22 cellular contexts compared by ENCODE assay signal in genomic region chr7:158529181-158530096, GRCh38. TPM values are rescaled to one million over a fixed set of nuclear protein-coding genes. Genes with fewer than 3 reads are reported as not detected.
"Had no signal": no experiment of that assay in that cellular context is flagged by ENCODE, and none has a peak within 500 bp of the region (broad histone marks: within the 10 kb centered on the region; RNA-seq: fewer than 3 reads in every experiment).

No MANE protein-coding gene starts in this region.

- H3K27me3 ChIP-seq: cardiac muscle cell, sigmoid colon, transverse colon had no signal

- DNase-seq: activated CD4-positive, alpha-beta memory T cell treated with anti-CD3 and anti-CD28 coated beads, Interleukin-2, amount 10 ng/mL, durations not matched to agents 7 days and 5 days; activated CD4-positive, alpha-beta T cell treated with anti-CD3 and anti-CD28 coated beads, Interleukin-2, amount 10 ng/mL, durations not matched to agents 24 days and 14 days; activated CD8-positive, alpha-beta memory T cell treated with anti-CD3 and anti-CD28 coated beads, Interleukin-2, amount 10 ng/mL, durations not matched to agents 7 days and 5 days; activated effector memory CD4-positive, alpha-beta T cell treated with anti-CD3 and anti-CD28 coated beads, Interleukin-2, amount 50 U/mL, for 16 hours; activated naive CD4-positive, alpha-beta T cell treated with anti-CD3 and anti-CD28 coated beads, Interleukin-2, amount 10 ng/mL, durations not matched to agents 7 days and 5 days; activated T-cell treated with anti-CD3 and anti-CD28 coated beads for 4 hours; amygdala; effector CD4-positive, alpha-beta T cell; heart left ventricle; left cardiac atrium; nephron progenitor cell; sigmoid colon; stimulated activated CD4-positive, alpha-beta T cell treated with anti-CD3 and anti-CD28 coated beads, Interleukin-2, amount 100 ng/mL, for 48 hours; stimulated activated CD8-positive, alpha-beta memory T cell treated with anti-CD3 and anti-CD28 coated beads, Interleukin-4, amount 100 ng/mL, for 48 hours; stimulated activated naive B cell treated with anti-CD40 and anti-IgM and Interleukin-4, amounts not matched to agents 10 μg/mL and 1 μg/mL and 100 μg/mL, for 72 hours; T-helper 1 cell; T-helper 9 cell; transverse colon had no signal

- H3K4me1 ChIP-seq: heart left ventricle, sigmoid colon, transverse colon had no signal

- FAIRE-seq: endometrium, islet of Langerhans had no signal

- ATAC-seq: activated CD8-positive, alpha-beta memory T cell treated with anti-CD3 and anti-CD28 coated beads, Interleukin-2, amount 10 ng/mL, durations not matched to agents 7 days and 5 days; heart left ventricle; left cardiac atrium; stimulated activated naive B cell treated with anti-CD40 and anti-IgM and Interleukin-4, amounts not matched to agents 10 μg/mL and 1 μg/mL and 100 μg/mL, for 72 hours had no signal

- H3K27ac ChIP-seq: cardiac muscle cell, heart left ventricle, sigmoid colon, transverse colon had no signal

- H3K36me3 ChIP-seq: cardiac muscle cell, heart left ventricle, sigmoid colon, transverse colon had no signal

- H3K4me3 ChIP-seq: cardiac muscle cell, heart left ventricle, sigmoid colon, transverse colon had no signal

- H3K9me3 ChIP-seq: heart left ventricle, sigmoid colon, transverse colon had no signal

RNA-seq across cellular contexts. Expression of gene PTPRN2, which starts 58.2 kb away (rescaled TPM):
- total RNA-seq: cardiac muscle cell, fibroblast of villous mesenchyme had no signal
